12 cellular contexts compared by ENCODE assay signal in the genomic region with DNA sequence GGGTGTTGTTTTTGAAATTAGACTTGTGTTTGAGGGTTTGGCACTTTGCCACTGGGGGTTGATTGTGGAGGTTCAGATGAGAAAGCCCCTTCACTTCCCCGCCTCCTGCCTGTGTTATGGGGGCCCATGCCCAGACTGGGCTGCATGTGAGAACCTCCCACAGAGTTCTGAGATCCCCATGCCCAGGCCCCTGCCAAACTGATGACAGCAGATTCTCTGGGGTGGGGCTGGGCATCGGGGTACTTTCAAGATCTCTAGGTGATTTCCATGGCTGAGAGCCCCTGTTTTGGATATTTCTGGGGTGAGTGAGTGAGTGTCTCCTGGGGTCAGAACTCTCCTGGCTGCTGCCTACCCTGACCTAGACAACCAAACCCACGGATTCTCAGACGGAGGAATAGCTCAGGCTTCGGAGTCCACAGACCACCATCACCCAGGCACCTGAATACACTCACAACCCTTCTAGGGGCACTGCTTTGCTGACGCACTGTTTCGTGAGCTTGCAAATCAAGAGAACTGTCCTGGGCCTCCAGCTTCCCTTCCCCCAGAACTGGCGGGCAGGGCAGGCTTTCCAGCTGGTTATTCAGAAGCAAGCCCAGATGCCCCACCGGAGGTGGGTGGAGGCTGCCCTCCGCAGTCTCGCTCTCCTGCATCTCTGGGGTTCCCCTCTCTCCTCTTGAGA. TPM values are rescaled to one million over a fixed set of nuclear protein-coding genes. Genes with fewer than 3 reads are reported as not detected.
DNase-seq lines count a peak whose midpoint lies in the region; ATAC-seq and TF ChIP-seq lines count a peak whose summit lies in the region.
"Had no signal": no experiment of that assay in that cellular context is flagged by ENCODE, and none has a peak within 500 bp of the region (broad histone marks: within the 10 kb centered on the region; RNA-seq: fewer than 3 reads in every experiment).

No MANE protein-coding gene starts in this region.

- no peaks in the 10 kb centered on the region for H3K36me3 Mint-ChIP-seq in activated T-cell treated with anti-CD3 and anti-CD28 coated beads, Interleukin-2, amount 50 U/mL, for 24 hours (ENCODE audit: low read depth)
- no peaks in the 10 kb centered on the region for H3K36me3 Mint-ChIP-seq in chondrocyte (ENCODE audit: low read depth)

- H3K27me3 Mint-ChIP-seq in activated T-cell treated with anti-CD3 and anti-CD28 coated beads, Interleukin-2, amount 50 U/mL, for 24 hours: no peaks in the 10 kb centered on the region
- no peaks in the 10 kb centered on the region for H3K27me3 Mint-ChIP-seq in chondrocyte (ENCODE audit: low read depth)

- H3K4me3 Mint-ChIP-seq in activated T-cell treated with anti-CD3 and anti-CD28 coated beads, Interleukin-2, amount 50 U/mL, for 24 hours: peak overlapping the region; percentile 18
- no peak overlapping the region for H3K4me3 Mint-ChIP-seq in chondrocyte (ENCODE audit: unreplicated experiment)

- peak; percentile 37 for DNase-seq in activated T-cell treated with anti-CD3 and anti-CD28 coated beads, Interleukin-2, amount 50 U/mL, for 24 hours
- DNase-seq in stimulated activated CD4-positive, alpha-beta T cell treated with anti-CD3 and anti-CD28 coated beads, Interleukin-4, amount 100 ng/mL, for 24 hours: peak; percentile 27
- DNase-seq in chondrocyte (ENCODE audit: low spot score) (no peak), NCI-H2227 (lab: John Stamatoyannopoulos, UW; ENCODE audit: unreplicated experiment) (no peak)
- DNase-seq: left ventricle myocardium superior, NCI-H1092 treated with DMSO at 0.1 percent for 48 hours had no signal

- no peaks in the 10 kb centered on the region for H3K9me3 Mint-ChIP-seq in activated T-cell treated with anti-CD3 and anti-CD28 coated beads, Interleukin-2, amount 50 U/mL, for 24 hours
- no peaks in the 10 kb centered on the region for H3K9me3 Mint-ChIP-seq in chondrocyte (ENCODE audit: low read depth)

- peak; percentile 38 for ATAC-seq in GM18873 (IDR thresholded peaks at IDR 0.05; ENCODE audit: low FRiP score, unreplicated experiment)
- ATAC-seq in HG02678 (IDR thresholded peaks at IDR 0.05; ENCODE audit: unreplicated experiment): peak; percentile 40
- no peak for ATAC-seq in SK-N-SH treated with all-trans-retinoic acid at 6 μM for 48 hours
- no peak for ATAC-seq in GM18909 (IDR thresholded peaks at IDR 0.05; ENCODE audit: poor library complexity, unreplicated experiment)
- ATAC-seq: left ventricle myocardium superior had no signal

- no peak for TF ChIP-seq CTCF in chondrocyte (IDR thresholded peaks at IDR 0.05)

- H3K27ac Mint-ChIP-seq in activated T-cell treated with anti-CD3 and anti-CD28 coated beads, Interleukin-2, amount 50 U/mL, for 24 hours: peak overlapping the region; percentile 70
- H3K27ac Mint-ChIP-seq in chondrocyte (ENCODE audit: unreplicated experiment): no peak overlapping the region

- peaks cover 13% of the 10 kb centered on the region for H3K4me1 Mint-ChIP-seq in activated T-cell treated with anti-CD3 and anti-CD28 coated beads, Interleukin-2, amount 50 U/mL, for 24 hours (ENCODE audit: low read depth)
- H3K4me1 Mint-ChIP-seq in chondrocyte (ENCODE audit: low read depth): peaks cover 11% of the 10 kb centered on the region

TF ChIP-seq in SK-N-SH treated with all-trans-retinoic acid at 6 μM for 48 hours, 23 proteins besides CTCF, POLR2A, EP300 and RAD21:
- TF ChIP-seq CSDC2 (CRISPR knock-in tag; IDR thresholded peaks at IDR 0.05): no peak

RNA-seq across cellular contexts. Expression of a gene that starts 6.3 kb away (rescaled TPM):
- total RNA-seq in chondrocyte: not detected in 3 replicates
- total RNA-seq: cardiac muscle cell, Daoy, left ventricle myocardium superior had no signal

Comparison
In these comparisons a context has a peak if more than half of its experiments do, and no peak if none do; other contexts are left out.
1. ATAC-seq: peak in GM18873 (single experiment) and HG02678 (single experiment); none in SK-N-SH treated with all-trans-retinoic acid at 6 μM for 48 hours (single experiment) and GM18909 (single experiment).
2. DNase-seq: peak in activated T-cell treated with anti-CD3 and anti-CD28 coated beads, Interleukin-2, amount 50 U/mL, for 24 hours (single experiment) and stimulated activated CD4-positive, alpha-beta T cell treated with anti-CD3 and anti-CD28 coated beads, Interleukin-4, amount 100 ng/mL, for 24 hours (single experiment); none in chondrocyte (single experiment) and NCI-H2227 (single experiment).